13 cellular contexts compared by ENCODE assay signal in the genomic region with DNA sequence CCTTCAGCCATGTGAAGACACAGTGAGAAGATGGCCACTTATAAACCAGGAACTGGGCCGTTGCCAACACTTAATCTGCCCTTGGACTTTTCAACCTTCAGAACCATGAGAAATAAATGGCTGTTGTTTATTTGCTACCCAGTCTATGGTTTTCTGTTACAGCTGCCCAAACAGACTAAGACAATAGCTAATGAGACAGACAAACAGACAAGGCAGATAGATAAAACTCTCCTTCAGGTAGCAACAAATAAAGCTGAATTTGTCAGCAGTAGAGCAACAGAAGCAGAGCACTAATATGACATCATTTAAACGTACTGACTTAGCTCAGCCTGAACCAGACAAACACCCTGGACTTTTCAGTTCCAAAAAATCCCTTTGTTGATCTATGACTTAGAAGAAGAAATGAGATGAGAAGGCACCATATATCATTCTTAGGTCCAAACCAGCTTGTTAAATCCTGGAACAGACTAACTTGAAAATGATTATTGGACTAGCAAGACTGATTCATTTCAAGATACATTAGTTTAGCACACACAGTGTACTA.
DNase-seq lines count a peak whose midpoint lies in the region; TF ChIP-seq lines count a peak whose summit lies in the region.
"Had no signal": no experiment of that assay in that cellular context is flagged by ENCODE, and none has a peak within 500 bp of the region (broad histone marks: within the 10 kb centered on the region; RNA-seq: fewer than 3 reads in every experiment).

No MANE protein-coding gene starts in this region.

- POLR2A ChIA-PET in GM10248 (lab: Yijun Ruan, JAX): no interaction called here

- H3K27ac Mint-ChIP-seq in activated naive CD8-positive, alpha-beta T cell: peak overlapping the region; percentile 1
- H3K27ac Mint-ChIP-seq in T-helper 2 cell treated with Interferon-gamma antibody and Interleukin-4, amounts not matched to agents 5 μg/mL and 100 μg/mL, for 36 hours: no peak overlapping the region

- H3K4me1 Mint-ChIP-seq in activated naive CD8-positive, alpha-beta T cell (ENCODE audit: low read depth): peaks cover 43% of the 10 kb centered on the region
- no peaks in the 10 kb centered on the region for H3K4me1 Mint-ChIP-seq in T-helper 2 cell treated with Interferon-gamma antibody and Interleukin-4, amounts not matched to agents 5 μg/mL and 100 μg/mL, for 36 hours (ENCODE audit: low read depth)

- no peak for TF ChIP-seq CTCF in LNCaP clone FGC (IDR thresholded peaks at IDR 0.05; ENCODE audit: control insufficient read depth, extremely low read depth, insufficient read depth)
- no peak for TF ChIP-seq CTCF in retinal pigment epithelial cell (conservative IDR thresholded peaks at IDR 0.05; ENCODE audit: low read depth, low read length)
- TF ChIP-seq CTCF in GM10248 (IDR thresholded peaks at IDR 0.05; ENCODE audit: control extremely low read depth, extremely low read depth, low read depth, missing control alignments): no peak

- no peaks in the 10 kb centered on the region for H3K27me3 Mint-ChIP-seq in activated naive CD8-positive, alpha-beta T cell
- H3K27me3 Mint-ChIP-seq in T-helper 2 cell treated with Interferon-gamma antibody and Interleukin-4, amounts not matched to agents 5 μg/mL and 100 μg/mL, for 36 hours (ENCODE audit: low read depth): no peaks in the 10 kb centered on the region

- CTCF ChIA-PET in GM10248 (lab: Yijun Ruan, JAX): interaction anchor here (0.8 to 1.6 kb wide), 4 partner anchors 12 to 26 kb away, joined by 3 to 7 read pairs (median 4); no protein-coding TSS in a partner anchor

- H3K4me3 ChIP-seq in LNCaP clone FGC (ENCODE audit: low read depth, low read length) (no peak overlapping the region), retinal pigment epithelial cell (ENCODE audit: low read length) (no peak overlapping the region)
- H3K4me3 ChIP-seq: A549, thoracic aorta had no signal

- DNase-seq in NCI-H82 (lab: John Stamatoyannopoulos, UW) (peak; percentile 99), NCI-H82 treated with DMSO at 0.1 percent for 48 hours (lab: John Stamatoyannopoulos, UW; ENCODE audit: unreplicated experiment) (no peak), LNCaP clone FGC (ENCODE audit: low read depth) (peak; percentile 36), retinal pigment epithelial cell (ENCODE audit: low read depth) (peak; percentile 15), GM10248 (ENCODE audit: extremely low spot score) (no peak)
- no peak for DNase-seq in activated CD8-positive, alpha-beta memory T cell treated with anti-CD3 and anti-CD28 coated beads, Interleukin-2, amount 50 U/mL, for 48 hours
- no peak for DNase-seq in T-helper 2 cell treated with Interferon-gamma antibody and Interleukin-4, amounts not matched to agents 5 μg/mL and 100 μg/mL, for 36 hours (ENCODE audit: low spot score)
- DNase-seq: activated naive CD4-positive, alpha-beta T cell; effector memory CD4-positive, alpha-beta T cell; stimulated activated CD4-positive, alpha-beta T cell treated with anti-CD3 and anti-CD28 coated beads, Interleukin-4, amount 100 ng/mL, for 24 hours had no signal

- peaks cover 8% of the 10 kb centered on the region for H3K9me3 Mint-ChIP-seq in activated naive CD8-positive, alpha-beta T cell (ENCODE audit: low read depth)
- peaks cover 16% of the 10 kb centered on the region for H3K9me3 Mint-ChIP-seq in T-helper 2 cell treated with Interferon-gamma antibody and Interleukin-4, amounts not matched to agents 5 μg/mL and 100 μg/mL, for 36 hours

- peaks cover 26% of the 10 kb centered on the region for H3K36me3 Mint-ChIP-seq in activated naive CD8-positive, alpha-beta T cell
- peaks cover 33% of the 10 kb centered on the region for H3K36me3 Mint-ChIP-seq in T-helper 2 cell treated with Interferon-gamma antibody and Interleukin-4, amounts not matched to agents 5 μg/mL and 100 μg/mL, for 36 hours (ENCODE audit: low read depth)

- no peak overlapping the region for H3K4me3 Mint-ChIP-seq in activated naive CD8-positive, alpha-beta T cell
- no peak overlapping the region for H3K4me3 Mint-ChIP-seq in T-helper 2 cell treated with Interferon-gamma antibody and Interleukin-4, amounts not matched to agents 5 μg/mL and 100 μg/mL, for 36 hours

Comparison
In these comparisons a context has a peak if more than half of its experiments do, and no peak if none do; other contexts are left out.
1. DNase-seq: peak in NCI-H82 (single experiment), LNCaP clone FGC (single experiment) and retinal pigment epithelial cell (single experiment); none in NCI-H82 treated with DMSO at 0.1 percent for 48 hours (single experiment), activated CD8-positive, alpha-beta memory T cell treated with anti-CD3 and anti-CD28 coated beads, Interleukin-2, amount 50 U/mL, for 48 hours (single experiment), GM10248 (single experiment) and T-helper 2 cell treated with Interferon-gamma antibody and Interleukin-4, amounts not matched to agents 5 μg/mL and 100 μg/mL, for 36 hours (single experiment).